In the genomic region with DNA sequence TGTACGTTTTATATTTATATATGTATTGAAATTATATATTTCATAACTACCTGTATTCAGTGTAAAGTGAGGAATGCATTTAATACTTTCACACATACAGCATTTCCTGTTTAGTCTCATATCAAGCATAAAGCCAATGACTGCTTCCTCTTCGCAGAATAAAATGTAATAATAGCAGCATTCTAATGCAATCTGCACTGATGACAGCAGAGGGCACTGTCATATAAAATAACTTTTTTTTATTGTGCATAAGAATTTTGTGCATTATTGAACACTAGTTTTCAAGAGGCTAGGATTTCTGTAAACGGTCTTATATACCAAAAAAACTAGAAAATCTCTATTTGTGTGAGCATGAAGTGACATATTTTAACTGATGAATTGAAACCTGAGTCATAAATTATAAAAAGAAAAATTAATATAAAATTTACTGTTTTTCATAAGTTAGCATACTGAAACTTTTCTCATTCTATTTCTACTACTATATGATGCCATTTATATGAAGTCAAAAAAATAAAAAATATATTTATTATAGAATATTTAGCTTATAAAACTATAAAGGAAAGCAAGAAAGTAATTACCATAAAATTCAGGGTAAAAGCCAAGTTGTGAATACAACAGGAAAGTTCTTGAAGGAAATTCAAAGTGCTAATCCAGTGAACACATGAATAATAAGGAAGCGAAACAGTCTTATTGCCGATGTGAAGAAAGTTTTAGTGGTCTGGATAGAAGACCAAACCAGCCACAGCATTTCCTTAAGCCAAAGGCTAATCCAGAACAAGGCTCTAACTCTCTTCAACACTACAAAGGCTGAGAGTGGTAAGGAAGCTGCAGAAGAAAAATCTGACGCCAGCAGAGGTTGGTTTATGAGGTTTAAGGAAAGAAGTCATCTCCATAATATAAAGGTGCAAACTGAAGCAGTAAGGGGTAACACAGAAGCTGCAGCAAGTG, we compare ENCODE assay signal across 8 cellular contexts. TPM values are rescaled to one million over a fixed set of nuclear protein-coding genes. Genes with fewer than 3 reads are reported as not detected.
DNase-seq lines count a peak whose midpoint lies in the region; ATAC-seq and TF ChIP-seq lines count a peak whose summit lies in the region.

No MANE protein-coding gene starts in this region.

- H3K9me3 Mint-ChIP-seq in activated T-helper 17 cell treated with anti-CD3 and anti-CD28 coated beads, Interleukin-2, amount 50 U/mL, for 72 hours, result no peaks in the 10 kb centered on the region

- no peak overlapping the region for H3K4me3 ChIP-seq in BLaER1 treated with 17β-estradiol and CSF1 and Interleukin-3, amounts not matched to agents 10 nM and 100 nM
- no peak overlapping the region for H3K4me3 ChIP-seq in gastroesophageal sphincter
- H3K4me3 ChIP-seq in retinal pigment epithelial cell (ENCODE audit: low read length), result no peak overlapping the region
- no peak overlapping the region for H3K4me3 ChIP-seq in H7 (ENCODE audit: insufficient read depth, low read depth, low read length)

- H4K20me1 ChIP-seq in BLaER1 treated with 17β-estradiol and CSF1 and Interleukin-3, amounts not matched to agents 10 nM and 100 nM, result peaks cover 21 to 62% (median 49%) of the 10 kb centered on the region in 11 experiments; a peak in 20 of 22 replicates

- no peak for TF ChIP-seq POLR2A in gastroesophageal sphincter (IDR thresholded peaks at IDR 0.05)

- H3K9me3 ChIP-seq in BLaER1 treated with 17β-estradiol and CSF1 and Interleukin-3, amounts not matched to agents 10 nM and 100 nM (replicated peaks in 1 of 11), result peaks cover 20 to 25% (median 23%) of the 10 kb centered on the region in 11 experiments
- H3K9me3 ChIP-seq in gastroesophageal sphincter, result peaks cover 0 to 4% (median 0%) of the 10 kb centered on the region in 3 donors

- peak overlapping the region; percentile 33 for H3K27ac Mint-ChIP-seq in activated T-helper 17 cell treated with anti-CD3 and anti-CD28 coated beads, Interleukin-2, amount 50 U/mL, for 72 hours

- 32 to 36% methylated on average over 6 of the region's 6 CpGs for WGBS in gastroesophageal sphincter (ENCODE audit: low coverage in 1 of 2), 2 donors

- TF ChIP-seq EP300 in gastroesophageal sphincter (IDR thresholded peaks at IDR 0.05), result no peak

- H3K4me2 ChIP-seq in BLaER1 treated with 17β-estradiol and CSF1 and Interleukin-3, amounts not matched to agents 10 nM and 100 nM, result peak overlapping the region; percentile 4 to 73 (median 42); a peak in 20 of 22 replicates

- peak; percentile 71 to 76 (median 74) for TF ChIP-seq CTCF in gastroesophageal sphincter (IDR thresholded peaks at IDR 0.05)
- peak; percentile 69 for TF ChIP-seq CTCF in retinal pigment epithelial cell (conservative IDR thresholded peaks at IDR 0.05; ENCODE audit: low read depth, low read length)

- no peak overlapping the region for H3K4me3 Mint-ChIP-seq in activated T-helper 17 cell treated with anti-CD3 and anti-CD28 coated beads, Interleukin-2, amount 50 U/mL, for 72 hours

- DNase-seq in NCI-H69 (lab: John Stamatoyannopoulos, UW), result peak; percentile 52
- DNase-seq in retinal pigment epithelial cell (ENCODE audit: low read depth), result no peak
- DNase-seq in H7, result no peak

- peak overlapping the region in 2 of 11 experiments; percentile 0 to 16; a peak in 3 of 22 replicates for H3K9ac ChIP-seq in BLaER1 treated with 17β-estradiol and CSF1 and Interleukin-3, amounts not matched to agents 10 nM and 100 nM

- H3K36me3 ChIP-seq in BLaER1 treated with 17β-estradiol and CSF1 and Interleukin-3, amounts not matched to agents 10 nM and 100 nM, result peaks cover 22 to 69% (median 53%) of the 10 kb centered on the region in 11 experiments
- H3K36me3 ChIP-seq in gastroesophageal sphincter (peaks cover 0 to 4% of the 10 kb centered on the region in 2 donors), H7 (replicated peaks; ENCODE audit: control insufficient read depth, insufficient read depth, low read length) (no peaks in the 10 kb centered on the region)

- H3K27me3 ChIP-seq in BLaER1 treated with 17β-estradiol and CSF1 and Interleukin-3, amounts not matched to agents 10 nM and 100 nM, result 0 out of 22 replicates have a peak, but pooled peaks cover 0 to 3% (median 0%) of the 10 kb centered on the region in 11 experiments
- H3K27me3 ChIP-seq in gastroesophageal sphincter, result no peaks in the 10 kb centered on the region
- H3K27me3 ChIP-seq in H7 (ENCODE audit: control insufficient read depth, insufficient read depth, low read length), result no peaks in the 10 kb centered on the region

- peaks cover 3% of the 10 kb centered on the region for H3K4me1 Mint-ChIP-seq in activated T-helper 17 cell treated with anti-CD3 and anti-CD28 coated beads, Interleukin-2, amount 50 U/mL, for 72 hours

- H3K4me1 ChIP-seq in BLaER1 treated with 17β-estradiol and CSF1 and Interleukin-3, amounts not matched to agents 10 nM and 100 nM, result peaks cover 10 to 38% (median 20%) of the 10 kb centered on the region in 10 experiments
- H3K4me1 ChIP-seq in gastroesophageal sphincter, result peaks cover 6 to 43% (median 6%) of the 10 kb centered on the region in 3 donors

- peak; percentile 80 for ATAC-seq in GM18511 (IDR thresholded peaks at IDR 0.05; ENCODE audit: unreplicated experiment)
- peak; percentile 76 for ATAC-seq in HG03103 (IDR thresholded peaks at IDR 0.05; ENCODE audit: low read depth, unreplicated experiment)
- no peak for ATAC-seq in activated T-helper 17 cell treated with anti-CD3 and anti-CD28 coated beads, Interleukin-2, amount 50 U/mL, for 72 hours (replicated peaks)
- no peak for ATAC-seq in gastroesophageal sphincter

- H3K36me3 Mint-ChIP-seq in activated T-helper 17 cell treated with anti-CD3 and anti-CD28 coated beads, Interleukin-2, amount 50 U/mL, for 72 hours (ENCODE audit: low read depth), result peaks cover 29% of the 10 kb centered on the region

- H3K27ac ChIP-seq in BLaER1 treated with 17β-estradiol and CSF1 and Interleukin-3, amounts not matched to agents 10 nM and 100 nM, result peak overlapping the region in 1 of 11 experiments; percentile 1; a peak in 1 of 22 replicates
- H3K27ac ChIP-seq in gastroesophageal sphincter, result no peak overlapping the region

- no peaks in the 10 kb centered on the region for H3K27me3 Mint-ChIP-seq in activated T-helper 17 cell treated with anti-CD3 and anti-CD28 coated beads, Interleukin-2, amount 50 U/mL, for 72 hours

RNA-seq across cellular contexts. Expression of a gene that starts 36.3 kb away (rescaled TPM):
- total RNA-seq in activated T-helper 17 cell treated with anti-CD3 and anti-CD28 coated beads, Interleukin-2, amount 50 U/mL, for 72 hours, result 10 to 100 TPM; 12.8 TPM
- 10 to 100 TPM; 53.4 to 88.9 (median 65.8) TPM for total RNA-seq in gastroesophageal sphincter
- total RNA-seq in H7 (2014; rRNA removed; shearing (Covaris generic)), result 27.5 and 36.2 TPM in 2 replicates

RNA-seq across cellular contexts. Expression of a gene that starts 40.4 kb away (rescaled TPM):
- total RNA-seq in activated T-helper 17 cell treated with anti-CD3 and anti-CD28 coated beads, Interleukin-2, amount 50 U/mL, for 72 hours, result 10 to 100 TPM; 34.9 to 67.7 TPM
- total RNA-seq in gastroesophageal sphincter, result 10 to 100 TPM; 52.0 to 74.4 (median 58.9) TPM
- 48.8 and 55.5 TPM in 2 replicates for total RNA-seq in H7 (2014; rRNA removed; shearing (Covaris generic))

Comparison
In these comparisons a context has a peak if more than half of its experiments do, and no peak if none do; other contexts are left out.
1. ATAC-seq: peak in GM18511 (single experiment) and HG03103 (single experiment); none in activated T-helper 17 cell treated with anti-CD3 and anti-CD28 coated beads, Interleukin-2, amount 50 U/mL, for 72 hours (single experiment) and gastroesophageal sphincter (single experiment).